ENCODE assay signal across 19 cellular contexts in genomic region chr9:78144663-78145377, GRCh38.
DNase-seq lines count a peak whose midpoint lies in the region; ATAC-seq, FAIRE-seq and TF ChIP-seq lines count a peak whose summit lies in the region.
"Had no signal": no experiment of that assay in that cellular context is flagged by ENCODE, and none has a peak within 500 bp of the region (broad histone marks: within the 10 kb centered on the region; RNA-seq: fewer than 3 reads in every experiment).

No MANE protein-coding gene starts in this region.

- no peaks in the 10 kb centered on the region for H3K27me3 Mint-ChIP-seq in activated naive CD8-positive, alpha-beta T cell treated with anti-CD3 and anti-CD28 coated beads, Interleukin-2, amount 50 U/mL, for 24 hours
- H3K27me3 Mint-ChIP-seq in activated naive CD8-positive, alpha-beta T cell treated with anti-CD3 and anti-CD28 coated beads for 36 hours, result no peaks in the 10 kb centered on the region
- H3K27me3 Mint-ChIP-seq: naive thymus-derived CD8-positive, alpha-beta T cell; T-cell had no signal

- peaks cover 20% of the 10 kb centered on the region for H3K9me3 ChIP-seq in HepG2 (ENCODE audit: low read length)
- H3K9me3 ChIP-seq: testis had no signal

- no peak overlapping the region for H3K4me3 Mint-ChIP-seq in activated naive CD8-positive, alpha-beta T cell treated with anti-CD3 and anti-CD28 coated beads, Interleukin-2, amount 50 U/mL, for 24 hours
- no peak overlapping the region for H3K4me3 Mint-ChIP-seq in activated naive CD8-positive, alpha-beta T cell treated with anti-CD3 and anti-CD28 coated beads for 36 hours
- H3K4me3 Mint-ChIP-seq: endodermal cell; naive thymus-derived CD8-positive, alpha-beta T cell; T-cell had no signal

- H3K79me2 ChIP-seq in HepG2 (ENCODE audit: insufficient read depth, low read length), result no peaks in the 10 kb centered on the region

- H4K20me1 ChIP-seq in HepG2 (ENCODE audit: insufficient read depth, low read length), result no peaks in the 10 kb centered on the region

- H3K9ac ChIP-seq in HepG2 (ENCODE audit: insufficient read depth, low read depth, low read length), result no peak overlapping the region

- peaks cover 20% of the 10 kb centered on the region for H3K9me3 Mint-ChIP-seq in activated naive CD8-positive, alpha-beta T cell treated with anti-CD3 and anti-CD28 coated beads, Interleukin-2, amount 50 U/mL, for 24 hours
- peaks cover 21% of the 10 kb centered on the region for H3K9me3 Mint-ChIP-seq in activated naive CD8-positive, alpha-beta T cell treated with anti-CD3 and anti-CD28 coated beads for 36 hours

- no peak overlapping the region for H3K4me2 ChIP-seq in HepG2 (ENCODE audit: low read depth, low read length)

- no peaks in the 10 kb centered on the region for H3K4me1 Mint-ChIP-seq in activated naive CD8-positive, alpha-beta T cell treated with anti-CD3 and anti-CD28 coated beads, Interleukin-2, amount 50 U/mL, for 24 hours
- peaks cover 8% of the 10 kb centered on the region for H3K4me1 Mint-ChIP-seq in activated naive CD8-positive, alpha-beta T cell treated with anti-CD3 and anti-CD28 coated beads for 36 hours
- H3K4me1 Mint-ChIP-seq: endodermal cell had no signal

- TF ChIP-seq EP300 in HepG2 (IDR thresholded peaks at IDR 0.05; ENCODE audit: low read depth in 2 of 2, low read length in 2 of 2) (no peak), HepG2 (CRISPR knock-in tag; IDR thresholded peaks at IDR 0.05; ENCODE audit: borderline replicate concordance) (no peak)

- no peaks in the 10 kb centered on the region for H3K27me3 ChIP-seq in HepG2 (ENCODE audit: control insufficient read depth in 1 of 2, insufficient read depth in 2 of 2, low read length in 2 of 2)
- H3K27me3 ChIP-seq: gastroesophageal sphincter, testis had no signal

- TF ChIP-seq POLR2A in HepG2 (IDR thresholded peaks at IDR 0.05; ENCODE audit: insufficient read depth in 1 of 2, low read depth in 2 of 2, low read length in 2 of 2), result no peak

- no peak for FAIRE-seq in HepG2 (lab: Jason Lieb, UNC)
- FAIRE-seq: A204.1, GM19239 had no signal

- H3K4me1 ChIP-seq in HepG2 (ENCODE audit: insufficient read depth, low read length), result peaks cover 14% of the 10 kb centered on the region
- H3K4me1 ChIP-seq: testis had no signal

- H3K4me3 ChIP-seq in HepG2 (replicated peaks in 1 of 3; ENCODE audit: insufficient read depth in 1 of 3, low read depth in 2 of 3, low read length in 3 of 3), result no peak overlapping the region
- H3K4me3 ChIP-seq: gastroesophageal sphincter, testis had no signal

- intact Hi-C loops in HepG2 (cut with micrococcal nuclease; ENCODE audit: unreplicated experiment), result no loop called here

- no TSS peak for BruUV-seq in HepG2 (replicated peaks; lab: Mats Ljungman, UMichigan)

- H3K36me3 ChIP-seq in HepG2 (replicated peaks in 1 of 2; ENCODE audit: control insufficient read depth in 1 of 2, insufficient read depth in 2 of 2, low read length in 2 of 2), result no peaks in the 10 kb centered on the region
- H3K36me3 ChIP-seq: gastroesophageal sphincter had no signal

- TF ChIP-seq CTCF in HepG2 (CRISPR knock-in tag; IDR thresholded peaks at IDR 0.05), result no peak

- H3K27ac Mint-ChIP-seq in activated naive CD8-positive, alpha-beta T cell treated with anti-CD3 and anti-CD28 coated beads, Interleukin-2, amount 50 U/mL, for 24 hours, result no peak overlapping the region
- H3K27ac Mint-ChIP-seq in activated naive CD8-positive, alpha-beta T cell treated with anti-CD3 and anti-CD28 coated beads for 36 hours, result no peak overlapping the region
- H3K27ac Mint-ChIP-seq: endodermal cell, T-cell had no signal

- no peak for TF ChIP-seq RAD21 in HepG2 (CRISPR knock-in tag; IDR thresholded peaks at IDR 0.05)

- no peak for DNase-seq in activated naive CD8-positive, alpha-beta T cell treated with anti-CD3 and anti-CD28 coated beads, Interleukin-2, amount 50 U/mL, for 24 hours
- DNase-seq in activated naive CD8-positive, alpha-beta T cell treated with anti-CD3 and anti-CD28 coated beads for 36 hours, result no peak
- DNase-seq in OCI-M1 (lab: John Stamatoyannopoulos, UW) (peak; percentile 81), HepG2 (ENCODE audit: low spot score) (no peak), GM19240 (ENCODE audit: insufficient read length, low spot score) (no peak), NCI-H1436 treated with DMSO at 0.1 percent for 48 hours (lab: John Stamatoyannopoulos, UW) (no peak)
- no peak for DNase-seq in activated effector memory CD4-positive, alpha-beta T cell treated with anti-CD3 and anti-CD28 coated beads, Interleukin-2, amount 50 U/mL, for 16 hours
- DNase-seq in activated CD4-positive, alpha-beta T cell treated with anti-CD3 and anti-CD28 coated beads for 4 hours, result no peak
- DNase-seq: activated CD4-positive, CD25-positive, alpha-beta regulatory T cell treated with anti-CD3 and anti-CD28 coated beads, Interleukin-2, amount 50 U/mL, for 72 hours; activated T-cell treated with anti-CD3 and anti-CD28 coated beads, Interleukin-2, amount 50 U/mL, for 1 hour; endodermal cell; kidney glomerular epithelial cell; naive thymus-derived CD8-positive, alpha-beta T cell; NCI-H2081; T-cell; testis had no signal

- ATAC-seq in activated naive CD8-positive, alpha-beta T cell treated with anti-CD3 and anti-CD28 coated beads, Interleukin-2, amount 50 U/mL, for 24 hours, result peak; percentile 52
- no peak for ATAC-seq in HepG2
- ATAC-seq: gastroesophageal sphincter; naive thymus-derived CD8-positive, alpha-beta T cell; T-cell had no signal

- H2AFZ ChIP-seq in HepG2 (ENCODE audit: low read length), result no peak overlapping the region

- in situ Hi-C loops in HepG2 (cut with HindIII; ENCODE audit: extremely low pct_ligation_motif_present, low pct_unique_long_range_greater_than_20kb), result no loop called here

- H3K27ac ChIP-seq in HepG2 (ENCODE audit: extremely low read length, insufficient read depth, low read length), result no peak overlapping the region
- H3K27ac ChIP-seq: gastroesophageal sphincter, testis had no signal

- peaks cover 2% of the 10 kb centered on the region for H3K36me3 Mint-ChIP-seq in activated naive CD8-positive, alpha-beta T cell treated with anti-CD3 and anti-CD28 coated beads, Interleukin-2, amount 50 U/mL, for 24 hours (ENCODE audit: low read depth)
- peaks cover 5% of the 10 kb centered on the region for H3K36me3 Mint-ChIP-seq in activated naive CD8-positive, alpha-beta T cell treated with anti-CD3 and anti-CD28 coated beads for 36 hours

- CTCF ChIA-PET in HepG2 (lab: Yijun Ruan, JAX; ENCODE audit: low intra/inter-chr PET ratio, low total read pairs), result no interaction called here

- POLR2A ChIA-PET in HepG2 (lab: Yijun Ruan, JAX), result no interaction called here

- 17% methylated on average over 3 of the region's 3 CpGs for WGBS in HepG2 (ENCODE audit: low lambda C conversion rate)

TF ChIP-seq in HepG2, 621 proteins besides CTCF, POLR2A, EP300 and RAD21:
- TF ChIP-seq ZNF12 (CRISPR knock-in tag; IDR thresholded peaks at IDR 0.05) (0 out of 2 replicates have a peak, but pooled peaks have one; percentile 37), CEBPB (IDR thresholded peaks at IDR 0.05; ENCODE audit: borderline replicate concordance, low read depth, low read length) (no peak)
